Comparison of ENCODE assay signal across 24 cellular contexts in genomic region chr17:35298639-35299038, GRCh38.
"Had no signal": no experiment of that assay in that cellular context is flagged by ENCODE, and none has a peak within 500 bp of the region (broad histone marks: within the 10 kb centered on the region; RNA-seq: fewer than 3 reads in every experiment).

No MANE protein-coding gene starts in this region.

- FAIRE-seq: TTC549 had no signal

- H3K4me3 ChIP-seq: cardiac muscle cell, SJCRH30, SK-N-MC had no signal

- H3K36me3 ChIP-seq: brain microvascular endothelial cell, cardiac muscle cell, SJCRH30 had no signal

- ATAC-seq: activated CD4-positive, alpha-beta T cell treated with anti-CD3 and anti-CD28 coated beads for 36 hours; activated CD4-positive, CD25-positive, alpha-beta regulatory T cell treated with anti-CD3 and anti-CD28 coated beads, Interleukin-2, amount 50 U/mL, for 24 hours; activated CD8-positive, alpha-beta T cell treated with anti-CD3 and anti-CD28 coated beads, Interleukin-2, amount 10 ng/mL, durations not matched to agents 7 days and 5 days; activated naive CD8-positive, alpha-beta T cell treated with anti-CD3 and anti-CD28 coated beads, Interleukin-2, amount 50 U/mL, for 24 hours; WTC11 had no signal

- H3K27me3 ChIP-seq: brain microvascular endothelial cell, cardiac muscle cell, SJCRH30 had no signal

- H3K27ac ChIP-seq: brain microvascular endothelial cell, cardiac muscle cell, KMS-11, SJCRH30, SK-N-MC had no signal

- DNase-seq: activated CD4-positive, alpha-beta T cell treated with anti-CD3 and anti-CD28 coated beads for 36 hours; activated CD4-positive, alpha-beta T cell treated with anti-CD3 and anti-CD28 coated beads, Interleukin-2, amount 10 ng/mL, durations not matched to agents 7 days and 5 days; activated CD4-positive, alpha-beta T cell treated with anti-CD3 and anti-CD28 coated beads, Interleukin-2, amount 50 U/mL, for 48 hours; activated CD8-positive, alpha-beta T cell treated with anti-CD3 and anti-CD28 coated beads, Interleukin-2, amount 10 ng/mL, durations not matched to agents 7 days and 5 days; activated gamma-delta T cell; activated naive CD4-positive, alpha-beta T cell treated with Interleukin-2 at 50 U/mL for 16 hours; activated naive CD8-positive, alpha-beta T cell treated with anti-CD3 and anti-CD28 coated beads, Interleukin-2, amount 50 U/mL, for 24 hours; activated T-cell treated with anti-CD3 and anti-CD28 coated beads, Interleukin-2, amount 50 U/mL, for 24 hours; anterior cingulate cortex; brain microvascular endothelial cell; NCI-H1105; NCI-H1417 treated with DMSO at 0.1 percent for 48 hours; NCI-H1694 treated with DMSO at 0.1 percent for 48 hours; NCI-H345; NCI-H524 treated with DMSO at 0.1 percent for 48 hours; NK-92 treated with Interleukin-12 subunit alpha and Interleukin-12 subunit beta, amount 100 ng/mL, for 24 hours; SHP77; SJCRH30 had no signal
